Comparison of ENCODE assay signal across 18 cellular contexts in the genomic region with DNA sequence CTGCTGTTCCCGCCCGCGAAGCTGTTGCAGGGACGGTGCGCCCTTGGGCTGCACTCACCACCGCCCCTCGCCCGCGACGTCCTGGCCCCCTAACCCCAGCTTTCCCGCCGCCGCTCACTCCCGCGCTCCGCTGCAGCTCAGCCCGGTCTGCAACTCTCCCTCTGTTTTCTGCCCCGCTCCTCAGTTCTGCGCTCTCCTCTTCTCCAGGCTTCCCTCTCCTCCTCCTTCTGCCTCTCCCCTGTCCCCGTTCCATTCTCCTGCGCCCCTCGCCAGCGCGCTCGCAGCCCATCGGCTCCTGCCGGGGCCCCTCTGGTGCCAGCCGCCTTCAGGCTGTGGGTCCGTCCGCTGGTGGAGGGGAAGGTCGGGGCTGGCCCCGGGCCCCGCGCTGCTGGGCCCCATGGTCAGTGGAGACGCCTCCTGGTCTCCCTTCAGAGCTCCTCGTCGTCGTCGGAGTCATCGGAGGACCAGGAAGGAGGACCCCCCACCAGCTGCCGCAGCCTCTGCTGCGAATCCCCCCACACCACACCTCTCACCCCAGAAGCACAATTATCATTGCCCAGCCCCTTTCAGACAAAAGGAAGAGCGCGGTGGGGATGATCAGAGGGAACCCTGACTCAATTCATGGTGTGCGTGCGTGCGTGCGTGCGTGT.
DNase-seq lines count a peak whose midpoint lies in the region; ATAC-seq and TF ChIP-seq lines count a peak whose summit lies in the region.
"Had no signal": no experiment of that assay in that cellular context is flagged by ENCODE, and none has a peak within 500 bp of the region (broad histone marks: within the 10 kb centered on the region; RNA-seq: fewer than 3 reads in every experiment).

No MANE protein-coding gene starts in this region.

- no peak overlapping the region for H3K27ac Mint-ChIP-seq in brain
- H3K27ac Mint-ChIP-seq: T-helper 2 cell treated with Interferon-gamma antibody and Interleukin-4, amounts not matched to agents 5 μg/mL and 100 μg/mL, for 36 hours had no signal

- no peaks in the 10 kb centered on the region for H3K36me3 Mint-ChIP-seq in brain

- no peak for TF ChIP-seq CTCF in brain (conservative IDR thresholded peaks at IDR 0.05)
- TF ChIP-seq CTCF in upper lobe of left lung (IDR thresholded peaks at IDR 0.05), result no peak
- no peak for TF ChIP-seq CTCF in adrenal gland (IDR thresholded peaks at IDR 0.05)

- 2 to 9% methylated on average over 47 to 48 of the region's 49 CpGs for WGBS in upper lobe of left lung, 2 donors
- 7 to 8% methylated on average over 38 to 49 of the region's 49 CpGs for WGBS in GM23248 (ENCODE audit: low coverage in 1 of 2, low lambda C conversion rate in 2 of 2, missing lambda C conversion rate in 2 of 2), 2 experiments
- 3 to 4% (median 3%) methylated on average over 34 to 49 of the region's 49 CpGs for WGBS in adrenal gland, 4 donors

- no peaks in the 10 kb centered on the region for H3K9me3 ChIP-seq in mucosa of stomach (ENCODE audit: control insufficient read depth, low read length)
- H3K9me3 ChIP-seq in upper lobe of left lung, result no peaks in the 10 kb centered on the region
- no peaks in the 10 kb centered on the region for H3K9me3 ChIP-seq in GM23248 (ENCODE audit: low read depth)
- no peaks in the 10 kb centered on the region for H3K9me3 ChIP-seq in adrenal gland (replicated peaks in 1 of 3)
- H3K9me3 ChIP-seq: ascending aorta, BE2C had no signal

- H3K4me3 Mint-ChIP-seq in brain, result peak overlapping the region in 4 of 5 experiments; percentile 30 to 48 (median 35)
- H3K4me3 Mint-ChIP-seq: T-helper 2 cell treated with Interferon-gamma antibody and Interleukin-4, amounts not matched to agents 5 μg/mL and 100 μg/mL, for 36 hours had no signal

- in situ Hi-C loops in GM23248 (cut with MboI), result no loop called here

- intact Hi-C loops in adrenal gland (cut with DNase I), result no loop called here

- H3K4me1 ChIP-seq in mucosa of stomach (ENCODE audit: control insufficient read depth, insufficient read depth, low read length) (no peaks in the 10 kb centered on the region), upper lobe of left lung (peaks cover 0 to 14% (median 0%) of the 10 kb centered on the region in 4 donors), GM23248 (ENCODE audit: insufficient read depth) (no peaks in the 10 kb centered on the region), adrenal gland (replicated peaks in 1 of 2) (no peaks in the 10 kb centered on the region)
- H3K4me1 ChIP-seq: ascending aorta, BE2C had no signal

- peaks cover 13% of the 10 kb centered on the region for H3K4me1 Mint-ChIP-seq in brain

- no peaks in the 10 kb centered on the region for H3F3A ChIP-seq in GM23248 (ENCODE audit: insufficient read depth)

- ATAC-seq in upper lobe of left lung (ENCODE audit: low FRiP score in 2 of 2) (no peak), GM19324 (IDR thresholded peaks at IDR 0.05; ENCODE audit: low FRiP score, unreplicated experiment) (no peak)
- ATAC-seq: activated CD4-positive, CD25-positive, alpha-beta regulatory T cell treated with anti-CD3 and anti-CD28 coated beads, Interleukin-2, amount 50 U/mL, for 24 hours; HepG2 had no signal

- peak overlapping the region; percentile 64 for H3K9ac ChIP-seq in mucosa of stomach (ENCODE audit: low read length)
- no peak overlapping the region for H3K9ac ChIP-seq in GM23248

- peaks cover 99% of the 10 kb centered on the region for H3K27me3 Mint-ChIP-seq in brain

- H3K27me3 ChIP-seq in mucosa of stomach (ENCODE audit: control insufficient read depth, insufficient read depth, low read length) (peaks cover 53% of the 10 kb centered on the region), upper lobe of left lung (peaks cover 0 to 18% (median 7%) of the 10 kb centered on the region in 4 donors), GM23248 (replicated peaks; ENCODE audit: insufficient read depth) (peaks cover 99% of the 10 kb centered on the region), adrenal gland (peaks cover 59% of the 10 kb centered on the region)
- H3K27me3 ChIP-seq: ascending aorta had no signal

- H3K9me2 ChIP-seq in GM23248 (ENCODE audit: insufficient read depth), result no peaks in the 10 kb centered on the region

- no peak overlapping the region for H2AFZ ChIP-seq in GM23248

- no peak for TF ChIP-seq POLR2A in upper lobe of left lung (IDR thresholded peaks at IDR 0.05)
- TF ChIP-seq POLR2A in adrenal gland (IDR thresholded peaks at IDR 0.05), result no peak

- no peaks in the 10 kb centered on the region for H3K79me2 ChIP-seq in GM23248 (ENCODE audit: insufficient read depth)

- H3K4me2 ChIP-seq in GM23248 (ENCODE audit: unreplicated experiment), result no peak overlapping the region

- H4K20me1 ChIP-seq in GM23248 (ENCODE audit: insufficient read depth), result no peaks in the 10 kb centered on the region

- no peaks in the 10 kb centered on the region for H3K36me3 ChIP-seq in mucosa of stomach (ENCODE audit: control insufficient read depth, insufficient read depth, low read length)
- no peaks in the 10 kb centered on the region for H3K36me3 ChIP-seq in upper lobe of left lung
- H3K36me3 ChIP-seq in GM23248 (ENCODE audit: low read depth), result no peaks in the 10 kb centered on the region
- no peaks in the 10 kb centered on the region for H3K36me3 ChIP-seq in adrenal gland (replicated peaks in 1 of 2)
- H3K36me3 ChIP-seq: ascending aorta, BE2C, MG63 had no signal

- H3K27ac ChIP-seq in upper lobe of left lung, result peak overlapping the region in 1 of 4 donors; percentile 15
- H3K27ac ChIP-seq in GM23248, result no peak overlapping the region
- H3K27ac ChIP-seq in adrenal gland, result no peak overlapping the region
- H3K27ac ChIP-seq: ascending aorta had no signal

- TF ChIP-seq EP300 in upper lobe of left lung (IDR thresholded peaks at IDR 0.05), result no peak

- H3K4me3 ChIP-seq in mucosa of stomach (ENCODE audit: low read length), result no peak overlapping the region
- peak overlapping the region in 3 of 4 donors; percentile 30 to 45 (median 40) for H3K4me3 ChIP-seq in upper lobe of left lung
- no peak overlapping the region for H3K4me3 ChIP-seq in GM23248
- no peak overlapping the region for H3K4me3 ChIP-seq in adrenal gland
- H3K4me3 ChIP-seq: ascending aorta, MG63 had no signal

- peaks cover 0 to 5% (median 0%) of the 10 kb centered on the region in 5 experiments for H3K9me3 Mint-ChIP-seq in brain
- H3K9me3 Mint-ChIP-seq: T-helper 2 cell treated with Interferon-gamma antibody and Interleukin-4, amounts not matched to agents 5 μg/mL and 100 μg/mL, for 36 hours had no signal

- DNase-seq in iPS DF 19.7 (ENCODE audit: low read depth, low spot score) (peak; percentile 70), upper lobe of left lung (peak in 1 of 2 donors; percentile 80), GM23248 (no peak), adrenal gland (no peak), activated gamma-delta T cell (lab: John Stamatoyannopoulos, UW) (no peak)
- DNase-seq: BE2C, hypothalamus, MG63, NCI-H1694 treated with DMSO at 0.1 percent for 48 hours, NCI-H446 treated with DMSO at 0.1 percent for 48 hours, SIG-M5 had no signal

Comparison
In these comparisons a context has a peak if more than half of its experiments do, and no peak if none do; other contexts are left out.
1. H3K4me3 ChIP-seq: peak in upper lobe of left lung (3 of 4); none in mucosa of stomach (single experiment), GM23248 (single experiment) and adrenal gland (0 of 4).